ENCODE assay signal across 8 cellular contexts in genomic region chr1:151988405-151988851, GRCh38. TPM values are rescaled to one million over a fixed set of nuclear protein-coding genes. Genes with fewer than 3 reads are reported as not detected.
A peak's percentile ranks its signal among the peaks of the same experiment; 100 is the strongest.
DNase-seq lines count a peak whose midpoint lies in the region; ATAC-seq, FAIRE-seq and TF ChIP-seq lines count a peak whose summit lies in the region.

No MANE protein-coding gene starts in this region.

- H3K4me3 ChIP-seq in AG04450 (ENCODE audit: low read depth, low read length), result 0 out of 2 replicates have a peak overlapping the region, but pooled peaks have one; percentile 15
- no peak overlapping the region for H3K4me3 ChIP-seq in K562
- H3K4me3 ChIP-seq in lung, result no peak overlapping the region

- no peak overlapping the region for H2AFZ ChIP-seq in K562 (ENCODE audit: low read depth, low read length)

- CTCF ChIA-PET in AG04450 (lab: Charles Lee), result interaction anchor here (1.2 to 4.4 kb wide), 5 partner anchors 11 to 54 kb away, joined by 4 to 32 read pairs (median 11); no protein-coding TSS in a partner anchor
- CTCF ChIA-PET in K562 (lab: Yijun Ruan, JAX; ENCODE audit: low intra/inter-chr PET ratio), result no interaction called here

- no TSS peak for BruUV-seq in K562 (replicated peaks; lab: Mats Ljungman, UMichigan)

- 0% methylated on average over 1 of the region's 1 CpG for WGBS in K562 (ENCODE audit: insufficient coverage, low coverage, missing lambda C conversion rate)
- whole genome bisulfite sequencing in lung, 2 donors, result 53 to 68% methylated on average over 1 of the region's 1 CpG

- peak; percentile 70 for FAIRE-seq in K562 (lab: Jason Lieb, UNC)

- TF ChIP-seq CTCF in AG04450 (IDR thresholded peaks at IDR 0.05; ENCODE audit: low read depth, low read length) (no peak), K562 (IDR thresholded peaks at IDR 0.05 in 2 of 3, conservative IDR thresholded peaks at IDR 0.05 in 1 of 3; ENCODE audit: insufficient read depth in 2 of 3, low read depth in 1 of 3, low read length in 3 of 3) (no peak), lung (IDR thresholded peaks at IDR 0.05; ENCODE audit: control extremely low read depth, extremely low read depth) (no peak)

- intact Hi-C loops in K562 (cut with micrococcal nuclease), result no loop called here

- H3K9me3 ChIP-seq in AG04450 (ENCODE audit: control insufficient read depth, insufficient read depth, low read length) (no peaks in the 10 kb centered on the region; the same call in 1 of the 2 replicates), K562 (replicated peaks; ENCODE audit: control insufficient read depth, insufficient read depth, low read depth, low read length) (no peaks in the 10 kb centered on the region), lung (ENCODE audit: control insufficient read depth in 2 of 2, insufficient read depth in 1 of 2, low read length in 1 of 2) (no peaks in the 10 kb centered on the region)

- no peak for TF ChIP-seq POLR2A in K562 (conservative IDR thresholded peaks at IDR 0.05)

- no peaks in the 10 kb centered on the region for H3K9me1 ChIP-seq in K562 (ENCODE audit: control insufficient read depth, insufficient read depth, low read length)

- no peaks in the 10 kb centered on the region for H3K79me2 ChIP-seq in K562 (ENCODE audit: control insufficient read depth, insufficient read depth, low read length)

- H3K27ac ChIP-seq in AG04450 (ENCODE audit: low read depth, low read length) (peak overlapping the region; percentile 93), K562 (ENCODE audit: extremely low read depth, low read depth, low read length) (no peak overlapping the region), lung (ENCODE audit: low read depth in 1 of 2, low read length in 1 of 2) (peak overlapping the region; percentile 66 to 83)

- TF ChIP-seq RAD21 in K562 (CRISPR knock-in tag; conservative IDR thresholded peaks at IDR 0.05 in 1 of 2, IDR thresholded peaks at IDR 0.05 in 1 of 2), result no peak

- in situ Hi-C loops in K562 (cut with MboI), result no loop called here

- H3K36me3 ChIP-seq in K562 (ENCODE audit: control insufficient read depth, insufficient read depth, low read length), result no peaks in the 10 kb centered on the region
- peaks cover 20 to 25% of the 10 kb centered on the region in 2 donors for H3K36me3 ChIP-seq in lung (ENCODE audit: control insufficient read depth in 2 of 2, insufficient read depth in 2 of 2, low read length in 2 of 2)

- ATAC-seq in K562, result peak; percentile 45
- ATAC-seq in lung (ENCODE audit: insufficient read depth, low FRiP score), result no peak
- no peak for ATAC-seq in GM19023 (IDR thresholded peaks at IDR 0.05; ENCODE audit: unreplicated experiment)
- ATAC-seq in HG03460 (IDR thresholded peaks at IDR 0.05; ENCODE audit: unreplicated experiment), result no peak
- ATAC-seq in GM21786 (IDR thresholded peaks at IDR 0.05; ENCODE audit: unreplicated experiment), result no peak

- DNase-seq in AG04450 (ENCODE audit: low read depth, low spot score) (no peak), HS-27A (ENCODE audit: low read depth) (peak; percentile 95), K562 (ENCODE audit: extremely low read depth in 1 of 4, low spot score in 3 of 4) (peak; percentile 39 to 67 (median 51)), lung (ENCODE audit: low spot score) (no peak), NCI-H128 (lab: John Stamatoyannopoulos, UW; ENCODE audit: unreplicated experiment) (no peak)

- TF ChIP-seq EP300 in K562 (IDR thresholded peaks at IDR 0.05; ENCODE audit: low read length), result peak; percentile 70

- no peak overlapping the region for H3K4me2 ChIP-seq in K562 (ENCODE audit: insufficient read depth, low read length)

- no peaks in the 10 kb centered on the region for H3K27me3 ChIP-seq in AG04450 (ENCODE audit: control insufficient read depth, insufficient read depth, low read length)
- peaks cover 30 to 55% of the 10 kb centered on the region in 2 experiments for H3K27me3 ChIP-seq in K562 (ENCODE audit: control insufficient read depth in 2 of 2, insufficient read depth in 2 of 2, low read length in 2 of 2)
- H3K27me3 ChIP-seq in lung (ENCODE audit: control insufficient read depth, insufficient read depth), result no peaks in the 10 kb centered on the region

- peaks cover 15 to 16% of the 10 kb centered on the region in 2 experiments for H3K4me1 ChIP-seq in K562 (replicated peaks in 1 of 2; ENCODE audit: control insufficient read depth in 2 of 2, insufficient read depth in 2 of 2, low read length in 2 of 2)
- H3K4me1 ChIP-seq in lung (ENCODE audit: control insufficient read depth in 2 of 2, insufficient read depth in 2 of 2, low read length in 2 of 2), result peaks cover 12 to 17% of the 10 kb centered on the region in 2 donors

- peaks cover 4% of the 10 kb centered on the region; the same call in 1 of the 2 replicates for H4K20me1 ChIP-seq in K562 (replicated peaks; ENCODE audit: control insufficient read depth, insufficient read depth, low read length)

- H3K9ac ChIP-seq in K562 (ENCODE audit: insufficient read depth in 1 of 2, low read depth in 2 of 2, low read length in 2 of 2), result no peak overlapping the region

- POLR2A ChIA-PET in AG04450 (lab: Yijun Ruan, JAX), result interaction anchor here (0.9 kb wide), 2 partner anchors 13 to 15 kb away, joined by 3 to 4 read pairs; no protein-coding TSS in a partner anchor
- POLR2A ChIA-PET in K562 (lab: Yijun Ruan, JAX), result interaction anchor here (0.5 to 1.8 kb wide), 7 partner anchors 10 to 60 kb away, joined by 3 to 5 read pairs (median 4); no protein-coding TSS in a partner anchor

TF ChIP-seq in K562, 482 proteins besides CTCF, POLR2A, EP300 and RAD21 (continues in another document):
- TF ChIP-seq ZNF395 (CRISPR knock-in tag; IDR thresholded peaks at IDR 0.05), result peak; percentile 79; the same call in 1 of the 2 replicates
- peak; percentile 98 for TF ChIP-seq FOSL1 (tag; conservative IDR thresholded peaks at IDR 0.05)
- no peak for TF ChIP-seq ZNF444 (CRISPR knock-in tag; IDR thresholded peaks at IDR 0.05)
- TF ChIP-seq NR2C1 (IDR thresholded peaks at IDR 0.05), result no peak
- TF ChIP-seq NR2C1 (tag; IDR thresholded peaks at IDR 0.05), result peak; percentile 35; the same call in 1 of the 2 replicates
- TF ChIP-seq ZNF644 (tag; IDR thresholded peaks at IDR 0.05; ENCODE audit: low read depth), result 0 out of 2 replicates have a peak, but pooled peaks have one; percentile 31

RNA-seq across cellular contexts. Expression of gene S100A10, which starts 5.2 kb away (rescaled TPM):
- 188 and 200 TPM in 2 replicates for polyA plus RNA-seq in AG04450 (2011; rRNA removed)
- polyA minus RNA-seq in AG04450 (2011; rRNA and poly(A)+ RNA removed), result 108 and 158 TPM in 2 replicates
- not detected in 2 replicates for total RNA-seq in K562 (2011; cell fraction: chromatin; rRNA removed; ENCODE audit: low replicate concordance)
- total RNA-seq in K562 (2011; cell fraction: nucleolus; rRNA removed), result not detected in 2 replicates
- total RNA-seq in K562 (2011; cell fraction: nucleoplasm; rRNA removed), result not detected in 2 replicates
- total RNA-seq in K562 (2014; rRNA removed), result 0.41 TPM in 1 of 2 replicates, not detected in the other
- 0.35 and 0.44 TPM in 2 replicates for total RNA-seq in K562 (2014; rRNA removed; fragmentation: Illumina TruSeq; extraction: Trizol)
- not detected in 2 replicates for total RNA-seq in K562 (2015; rRNA removed; fragmentation: Illumina TruSeq; extraction: Trizol)
- total RNA-seq in K562 (2021), result 1.6 and 3.2 TPM in 2 replicates
- polyA plus RNA-seq in K562 (2011; rRNA removed), result 0.61 and 0.73 TPM in 2 replicates
- 0.16 and 0.52 TPM in 2 replicates for polyA plus RNA-seq in K562 (2011; cell fraction: cytosol; rRNA removed)
- 0.29 TPM in 1 of 2 replicates, not detected in the other for polyA plus RNA-seq in K562 (2011; cell fraction: nucleus; rRNA removed)
- 1.0 and 1.8 TPM in 2 replicates for polyA plus RNA-seq in K562 (2012)
- 0.28 and 0.56 TPM in 2 replicates for polyA plus RNA-seq in K562 (2014; fragmentation: Illumina TruSeq; extraction: Trizol)
- polyA plus RNA-seq in K562 (2014; fragmentation: Nextera tagmentation; extraction: Ambion mirVana), result under 1 TPM in 1 of 2 experiments, not detected in 1; 0.32 TPM
- polyA plus RNA-seq in K562 (2014; rRNA removed), result not detected in 2 replicates
- 0.93 TPM in 1 of 2 replicates, not detected in the other for polyA minus RNA-seq in K562 (2011; rRNA and poly(A)+ RNA removed)
- 1.6 and 5.2 TPM in 2 replicates for polyA minus RNA-seq in K562 (2011; cell fraction: cytosol; rRNA and poly(A)+ RNA removed)
- polyA minus RNA-seq in K562 (2011; cell fraction: nucleus; rRNA and poly(A)+ RNA removed), result 0.67 TPM in 1 of 2 replicates, not detected in the other
- total RNA-seq in lung, result 100 to 1,000 TPM; 205 to 801 TPM
- 1,000 to 10,000 TPM in 1 of 2 donors, 100 to 1,000 TPM in 1; 548 to 1,003 TPM for polyA plus RNA-seq in lung

RNA-seq across cellular contexts. Expression of gene S100A11, which starts 48.4 kb away (rescaled TPM):
- polyA plus RNA-seq in AG04450 (2011; rRNA removed) (693 and 1,000 TPM in 2 replicates), K562 (2011; rRNA removed) (166 and 235 TPM in 2 replicates), K562 (2014; fragmentation: Illumina TruSeq; extraction: Trizol) (442 and 587 TPM in 2 replicates), K562 (2014; fragmentation: Nextera tagmentation; extraction: Ambion mirVana) (100 to 1,000 TPM; 790 to 808 TPM), K562 (2014; rRNA removed) (180 and 278 TPM in 2 replicates), lung (1,000 to 10,000 TPM; 2,699 to 3,092 TPM)
- polyA minus RNA-seq in AG04450 (2011; rRNA and poly(A)+ RNA removed), result 473 and 578 TPM in 2 replicates
- total RNA-seq in K562 (2011; cell fraction: chromatin; rRNA removed; ENCODE audit: low replicate concordance), result 8.2 and 16.0 TPM in 2 replicates
- 24.5 and 29.5 TPM in 2 replicates for total RNA-seq in K562 (2011; cell fraction: nucleolus; rRNA removed)
- 28.2 and 33.8 TPM in 2 replicates for total RNA-seq in K562 (2011; cell fraction: nucleoplasm; rRNA removed)
- total RNA-seq in K562 (2014; rRNA removed) (131 and 186 TPM in 2 replicates), K562 (2014; rRNA removed; fragmentation: Illumina TruSeq; extraction: Trizol) (145 and 169 TPM in 2 replicates), K562 (2015; rRNA removed; fragmentation: Illumina TruSeq; extraction: Trizol) (239 and 240 TPM in 2 replicates), K562 (2021) (159 and 182 TPM in 2 replicates), lung (100 to 1,000 TPM in 1 of 2 donors, 10 to 100 TPM in 1; 69.4 to 610 TPM)
- polyA plus RNA-seq in K562 (2011; cell fraction: cytosol; rRNA removed), result 256 and 294 TPM in 2 replicates
- polyA plus RNA-seq in K562 (2011; cell fraction: nucleus; rRNA removed), result 41.5 and 53.2 TPM in 2 replicates
- 402 and 871 TPM in 2 replicates for polyA plus RNA-seq in K562 (2012)
- 99.7 and 166 TPM in 2 replicates for polyA minus RNA-seq in K562 (2011; rRNA and poly(A)+ RNA removed)
- 79.1 and 110 TPM in 2 replicates for polyA minus RNA-seq in K562 (2011; cell fraction: cytosol; rRNA and poly(A)+ RNA removed)
- 24.4 and 26.1 TPM in 2 replicates for polyA minus RNA-seq in K562 (2011; cell fraction: nucleus; rRNA and poly(A)+ RNA removed)

Comparison
In these comparisons a context has a peak if more than half of its experiments do, and no peak if none do; other contexts are left out.
1. DNase-seq: peak in HS-27A (single experiment) and K562 (4 of 4); none in AG04450 (single experiment), lung (single experiment) and NCI-H128 (single experiment).
2. RNA of gene S100A10, which starts 5.2 kb away (polyA plus RNA-seq): 548 to 1,003 TPM in lung and 188 to 200 TPM in AG04450; 0.16 to 1.8 TPM in K562; every median in the first group is over 10 times any median in the second.